1 cellular context compared by ENCODE assay signal in genomic region chr10:49679480-49679893, GRCh38.
TF ChIP-seq lines count a peak whose summit lies in the region.

A gene with protein sequence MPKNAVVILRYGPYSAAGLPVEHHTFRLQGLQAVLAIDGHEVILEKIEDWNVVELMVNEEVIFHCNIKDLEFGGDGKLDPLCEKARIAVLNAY (plus strand): TSS chr10:49679651. CDS start chr10:49679698, 47 bp downstream.

TF ChIP-seq in WTC11, 78 proteins besides CTCF, POLR2A, EP300 and RAD21 (continued from another document and continues in another):
- TF ChIP-seq ERG (CRISPR knock-in tag; IDR thresholded peaks at IDR 0.05) (no peak), PREB (CRISPR knock-in tag; IDR thresholded peaks at IDR 0.05; ENCODE audit: borderline replicate concordance) (no peak), TEAD1 (CRISPR knock-in tag; IDR thresholded peaks at IDR 0.05) (peak; percentile 62; the same call in 1 of the 2 replicates), ZNF138 (CRISPR knock-in tag; conservative IDR thresholded peaks at IDR 0.05) (no peak), ZBTB21 (CRISPR knock-in tag; IDR thresholded peaks at IDR 0.05; ENCODE audit: borderline replicate concordance) (no peak), ELF4 (CRISPR knock-in tag; IDR thresholded peaks at IDR 0.05; ENCODE audit: low read depth) (no peak), SMAD4 (CRISPR knock-in tag; IDR thresholded peaks at IDR 0.05) (0 out of 2 replicates have a peak, but pooled peaks have one; percentile 68), ESRRA (CRISPR knock-in tag; IDR thresholded peaks at IDR 0.05; ENCODE audit: borderline replicate concordance) (no peak), RORB (CRISPR knock-in tag; IDR thresholded peaks at IDR 0.05) (no peak), TEAD4 (CRISPR knock-in tag; IDR thresholded peaks at IDR 0.05) (no peak), ZNF423 (CRISPR knock-in tag; IDR thresholded peaks at IDR 0.05) (no peak), RELA (CRISPR knock-in tag; IDR thresholded peaks at IDR 0.05; ENCODE audit: borderline replicate concordance) (no peak), GABPB1 (CRISPR knock-in tag; IDR thresholded peaks at IDR 0.05) (no peak), SMAD3 (CRISPR knock-in tag; IDR thresholded peaks at IDR 0.05; ENCODE audit: borderline replicate concordance) (no peak), JUN (CRISPR knock-in tag; IDR thresholded peaks at IDR 0.05) (no peak), SP1 (CRISPR knock-in tag; conservative IDR thresholded peaks at IDR 0.05) (peak; percentile 83; the same call in 1 of the 2 replicates), STAT6 (CRISPR knock-in tag; conservative IDR thresholded peaks at IDR 0.05; ENCODE audit: low read depth) (no peak), CBFB (CRISPR knock-in tag; IDR thresholded peaks at IDR 0.05; ENCODE audit: low read depth) (no peak), KAT7 (CRISPR knock-in tag; IDR thresholded peaks at IDR 0.05; ENCODE audit: borderline replicate concordance) (no peak), NR3C1 (CRISPR knock-in tag; conservative IDR thresholded peaks at IDR 0.05; ENCODE audit: low read depth) (no peak), USF2 (CRISPR knock-in tag; IDR thresholded peaks at IDR 0.05) (peak; percentile 97), NFATC4 (CRISPR knock-in tag; IDR thresholded peaks at IDR 0.05) (no peak), ZNF396 (CRISPR knock-in tag; IDR thresholded peaks at IDR 0.05; ENCODE audit: borderline replicate concordance) (no peak), FOXP1 (CRISPR knock-in tag; IDR thresholded peaks at IDR 0.05; ENCODE audit: borderline replicate concordance) (peak; percentile 79; the same call in 1 of the 2 replicates), ZNF232 (CRISPR knock-in tag; IDR thresholded peaks at IDR 0.05) (no peak), JAZF1 (CRISPR knock-in tag; IDR thresholded peaks at IDR 0.05) (no peak), ZNF671 (CRISPR knock-in tag; IDR thresholded peaks at IDR 0.05) (no peak), HMGA2 (CRISPR knock-in tag; IDR thresholded peaks at IDR 0.05) (no peak)
- TF ChIP-seq, protein P1, sequence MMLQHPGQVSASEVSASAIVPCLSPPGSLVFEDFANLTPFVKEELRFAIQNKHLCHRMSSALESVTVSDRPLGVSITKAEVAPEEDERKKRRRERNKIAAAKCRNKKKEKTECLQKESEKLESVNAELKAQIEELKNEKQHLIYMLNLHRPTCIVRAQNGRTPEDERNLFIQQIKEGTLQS (CRISPR knock-in tag; conservative IDR thresholded peaks at IDR 0.05): no peak
- TF ChIP-seq, protein P2, sequence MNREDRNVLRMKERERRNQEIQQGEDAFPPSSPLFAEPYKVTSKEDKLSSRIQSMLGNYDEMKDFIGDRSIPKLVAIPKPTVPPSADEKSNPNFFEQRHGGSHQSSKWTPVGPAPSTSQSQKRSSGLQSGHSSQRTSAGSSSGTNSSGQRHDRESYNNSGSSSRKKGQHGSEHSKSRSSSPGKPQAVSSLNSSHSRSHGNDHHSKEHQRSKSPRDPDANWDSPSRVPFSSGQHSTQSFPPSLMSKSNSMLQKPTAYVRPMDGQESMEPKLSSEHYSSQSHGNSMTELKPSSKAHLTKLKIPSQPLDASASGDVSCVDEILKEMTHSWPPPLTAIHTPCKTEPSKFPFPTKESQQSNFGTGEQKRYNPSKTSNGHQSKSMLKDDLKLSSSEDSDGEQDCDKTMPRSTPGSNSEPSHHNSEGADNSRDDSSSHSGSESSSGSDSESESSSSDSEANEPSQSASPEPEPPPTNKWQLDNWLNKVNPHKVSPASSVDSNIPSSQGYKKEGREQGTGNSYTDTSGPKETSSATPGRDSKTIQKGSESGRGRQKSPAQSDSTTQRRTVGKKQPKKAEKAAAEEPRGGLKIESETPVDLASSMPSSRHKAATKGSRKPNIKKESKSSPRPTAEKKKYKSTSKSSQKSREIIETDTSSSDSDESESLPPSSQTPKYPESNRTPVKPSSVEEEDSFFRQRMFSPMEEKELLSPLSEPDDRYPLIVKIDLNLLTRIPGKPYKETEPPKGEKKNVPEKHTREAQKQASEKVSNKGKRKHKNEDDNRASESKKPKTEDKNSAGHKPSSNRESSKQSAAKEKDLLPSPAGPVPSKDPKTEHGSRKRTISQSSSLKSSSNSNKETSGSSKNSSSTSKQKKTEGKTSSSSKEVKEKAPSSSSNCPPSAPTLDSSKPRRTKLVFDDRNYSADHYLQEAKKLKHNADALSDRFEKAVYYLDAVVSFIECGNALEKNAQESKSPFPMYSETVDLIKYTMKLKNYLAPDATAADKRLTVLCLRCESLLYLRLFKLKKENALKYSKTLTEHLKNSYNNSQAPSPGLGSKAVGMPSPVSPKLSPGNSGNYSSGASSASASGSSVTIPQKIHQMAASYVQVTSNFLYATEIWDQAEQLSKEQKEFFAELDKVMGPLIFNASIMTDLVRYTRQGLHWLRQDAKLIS (CRISPR knock-in tag; IDR thresholded peaks at IDR 0.05; ENCODE audit: borderline replicate concordance): no peak
- TF ChIP-seq, protein P3, sequence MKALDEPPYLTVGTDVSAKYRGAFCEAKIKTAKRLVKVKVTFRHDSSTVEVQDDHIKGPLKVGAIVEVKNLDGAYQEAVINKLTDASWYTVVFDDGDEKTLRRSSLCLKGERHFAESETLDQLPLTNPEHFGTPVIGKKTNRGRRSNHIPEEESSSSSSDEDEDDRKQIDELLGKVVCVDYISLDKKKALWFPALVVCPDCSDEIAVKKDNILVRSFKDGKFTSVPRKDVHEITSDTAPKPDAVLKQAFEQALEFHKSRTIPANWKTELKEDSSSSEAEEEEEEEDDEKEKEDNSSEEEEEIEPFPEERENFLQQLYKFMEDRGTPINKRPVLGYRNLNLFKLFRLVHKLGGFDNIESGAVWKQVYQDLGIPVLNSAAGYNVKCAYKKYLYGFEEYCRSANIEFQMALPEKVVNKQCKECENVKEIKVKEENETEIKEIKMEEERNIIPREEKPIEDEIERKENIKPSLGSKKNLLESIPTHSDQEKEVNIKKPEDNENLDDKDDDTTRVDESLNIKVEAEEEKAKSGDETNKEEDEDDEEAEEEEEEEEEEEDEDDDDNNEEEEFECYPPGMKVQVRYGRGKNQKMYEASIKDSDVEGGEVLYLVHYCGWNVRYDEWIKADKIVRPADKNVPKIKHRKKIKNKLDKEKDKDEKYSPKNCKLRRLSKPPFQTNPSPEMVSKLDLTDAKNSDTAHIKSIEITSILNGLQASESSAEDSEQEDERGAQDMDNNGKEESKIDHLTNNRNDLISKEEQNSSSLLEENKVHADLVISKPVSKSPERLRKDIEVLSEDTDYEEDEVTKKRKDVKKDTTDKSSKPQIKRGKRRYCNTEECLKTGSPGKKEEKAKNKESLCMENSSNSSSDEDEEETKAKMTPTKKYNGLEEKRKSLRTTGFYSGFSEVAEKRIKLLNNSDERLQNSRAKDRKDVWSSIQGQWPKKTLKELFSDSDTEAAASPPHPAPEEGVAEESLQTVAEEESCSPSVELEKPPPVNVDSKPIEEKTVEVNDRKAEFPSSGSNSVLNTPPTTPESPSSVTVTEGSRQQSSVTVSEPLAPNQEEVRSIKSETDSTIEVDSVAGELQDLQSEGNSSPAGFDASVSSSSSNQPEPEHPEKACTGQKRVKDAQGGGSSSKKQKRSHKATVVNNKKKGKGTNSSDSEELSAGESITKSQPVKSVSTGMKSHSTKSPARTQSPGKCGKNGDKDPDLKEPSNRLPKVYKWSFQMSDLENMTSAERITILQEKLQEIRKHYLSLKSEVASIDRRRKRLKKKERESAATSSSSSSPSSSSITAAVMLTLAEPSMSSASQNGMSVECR (CRISPR knock-in tag; IDR thresholded peaks at IDR 0.05; ENCODE audit: borderline replicate concordance): peak; percentile 88; the same call in 1 of the 2 replicates
- TF ChIP-seq, protein P4, sequence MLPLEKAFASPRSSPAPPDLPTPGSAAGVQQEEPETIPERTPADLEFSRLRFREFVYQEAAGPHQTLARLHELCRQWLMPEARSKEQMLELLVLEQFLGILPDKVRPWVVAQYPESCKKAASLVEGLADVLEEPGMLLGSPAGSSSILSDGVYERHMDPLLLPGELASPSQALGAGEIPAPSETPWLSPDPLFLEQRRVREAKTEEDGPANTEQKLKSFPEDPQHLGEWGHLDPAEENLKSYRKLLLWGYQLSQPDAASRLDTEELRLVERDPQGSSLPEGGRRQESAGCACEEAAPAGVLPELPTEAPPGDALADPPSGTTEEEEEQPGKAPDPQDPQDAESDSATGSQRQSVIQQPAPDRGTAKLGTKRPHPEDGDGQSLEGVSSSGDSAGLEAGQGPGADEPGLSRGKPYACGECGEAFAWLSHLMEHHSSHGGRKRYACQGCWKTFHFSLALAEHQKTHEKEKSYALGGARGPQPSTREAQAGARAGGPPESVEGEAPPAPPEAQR (CRISPR knock-in tag; IDR thresholded peaks at IDR 0.05): no peak
- TF ChIP-seq, protein P5, sequence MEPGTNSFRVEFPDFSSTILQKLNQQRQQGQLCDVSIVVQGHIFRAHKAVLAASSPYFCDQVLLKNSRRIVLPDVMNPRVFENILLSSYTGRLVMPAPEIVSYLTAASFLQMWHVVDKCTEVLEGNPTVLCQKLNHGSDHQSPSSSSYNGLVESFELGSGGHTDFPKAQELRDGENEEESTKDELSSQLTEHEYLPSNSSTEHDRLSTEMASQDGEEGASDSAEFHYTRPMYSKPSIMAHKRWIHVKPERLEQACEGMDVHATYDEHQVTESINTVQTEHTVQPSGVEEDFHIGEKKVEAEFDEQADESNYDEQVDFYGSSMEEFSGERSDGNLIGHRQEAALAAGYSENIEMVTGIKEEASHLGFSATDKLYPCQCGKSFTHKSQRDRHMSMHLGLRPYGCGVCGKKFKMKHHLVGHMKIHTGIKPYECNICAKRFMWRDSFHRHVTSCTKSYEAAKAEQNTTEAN (CRISPR knock-in tag; IDR thresholded peaks at IDR 0.05): no peak
- TF ChIP-seq, protein P6, sequence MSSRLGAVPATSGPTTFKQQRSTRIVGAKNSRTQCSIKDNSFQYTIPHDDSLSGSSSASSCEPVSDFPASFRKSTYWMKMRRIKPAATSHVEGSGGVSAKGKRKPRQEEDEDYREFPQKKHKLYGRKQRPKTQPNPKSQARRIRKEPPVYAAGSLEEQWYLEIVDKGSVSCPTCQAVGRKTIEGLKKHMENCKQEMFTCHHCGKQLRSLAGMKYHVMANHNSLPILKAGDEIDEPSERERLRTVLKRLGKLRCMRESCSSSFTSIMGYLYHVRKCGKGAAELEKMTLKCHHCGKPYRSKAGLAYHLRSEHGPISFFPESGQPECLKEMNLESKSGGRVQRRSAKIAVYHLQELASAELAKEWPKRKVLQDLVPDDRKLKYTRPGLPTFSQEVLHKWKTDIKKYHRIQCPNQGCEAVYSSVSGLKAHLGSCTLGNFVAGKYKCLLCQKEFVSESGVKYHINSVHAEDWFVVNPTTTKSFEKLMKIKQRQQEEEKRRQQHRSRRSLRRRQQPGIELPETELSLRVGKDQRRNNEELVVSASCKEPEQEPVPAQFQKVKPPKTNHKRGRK (CRISPR knock-in tag; IDR thresholded peaks at IDR 0.05; ENCODE audit: borderline replicate concordance): no peak
- TF ChIP-seq, protein P7, sequence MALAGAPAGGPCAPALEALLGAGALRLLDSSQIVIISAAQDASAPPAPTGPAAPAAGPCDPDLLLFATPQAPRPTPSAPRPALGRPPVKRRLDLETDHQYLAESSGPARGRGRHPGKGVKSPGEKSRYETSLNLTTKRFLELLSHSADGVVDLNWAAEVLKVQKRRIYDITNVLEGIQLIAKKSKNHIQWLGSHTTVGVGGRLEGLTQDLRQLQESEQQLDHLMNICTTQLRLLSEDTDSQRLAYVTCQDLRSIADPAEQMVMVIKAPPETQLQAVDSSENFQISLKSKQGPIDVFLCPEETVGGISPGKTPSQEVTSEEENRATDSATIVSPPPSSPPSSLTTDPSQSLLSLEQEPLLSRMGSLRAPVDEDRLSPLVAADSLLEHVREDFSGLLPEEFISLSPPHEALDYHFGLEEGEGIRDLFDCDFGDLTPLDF (CRISPR knock-in tag; IDR thresholded peaks at IDR 0.05): no peak
